Comparison of ENCODE assay signal across 9 cellular contexts in the genomic region with DNA sequence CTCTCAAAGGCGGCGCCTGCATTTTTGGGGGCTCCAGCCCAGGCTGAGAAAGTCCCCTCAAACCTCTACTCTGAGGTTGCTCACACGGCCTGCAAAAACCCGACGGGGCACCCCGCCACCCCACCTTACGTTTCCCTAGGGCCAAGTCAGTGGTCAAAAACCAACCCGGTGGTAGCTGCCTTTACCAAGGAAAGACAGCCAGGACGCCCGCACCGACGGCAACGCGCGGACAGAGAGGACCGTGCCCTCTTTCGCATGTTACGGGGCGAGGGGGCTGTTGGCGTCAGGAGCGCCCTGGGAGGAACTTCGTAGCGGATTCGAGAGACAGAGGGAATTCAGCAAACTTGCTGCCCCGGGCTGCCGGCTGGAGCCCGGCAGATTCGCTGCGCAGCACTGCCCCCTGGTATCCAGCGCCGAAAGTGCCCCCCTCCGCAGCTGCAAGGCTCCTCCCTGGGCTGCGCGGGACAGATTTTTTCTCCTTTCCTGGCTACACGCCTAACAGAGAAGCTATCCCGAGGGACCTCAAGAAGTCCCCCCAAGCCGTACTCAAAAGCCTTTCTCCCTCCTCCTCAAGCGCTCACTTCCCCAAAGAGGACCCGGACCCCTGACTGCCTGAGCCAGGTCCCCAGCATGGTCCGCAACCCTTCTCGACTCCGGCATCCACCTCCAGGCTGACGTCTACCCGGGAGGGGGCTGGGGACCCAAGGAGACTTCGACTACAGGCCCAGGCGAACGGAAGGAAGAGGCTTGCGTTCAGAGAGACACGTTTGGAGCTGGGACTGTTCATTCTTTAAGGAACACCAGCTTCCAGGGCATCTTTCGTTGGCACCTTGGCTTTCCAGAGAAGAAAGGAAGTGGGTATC. TPM values are rescaled to one million over a fixed set of nuclear protein-coding genes. Genes with fewer than 3 reads are reported as not detected.
DNase-seq lines count a peak whose midpoint lies in the region; ATAC-seq and TF ChIP-seq lines count a peak whose summit lies in the region.
"Had no signal": no experiment of that assay in that cellular context is flagged by ENCODE, and none has a peak within 500 bp of the region (broad histone marks: within the 10 kb centered on the region; RNA-seq: fewer than 3 reads in every experiment).

No MANE protein-coding gene starts in this region.

- ATAC-seq in RWPE2 (ENCODE audit: low read depth) (peak; percentile 68), mucosa of descending colon (peak; percentile 60), GM21786 (IDR thresholded peaks at IDR 0.05; ENCODE audit: unreplicated experiment) (no peak), HG03095 (IDR thresholded peaks at IDR 0.05; ENCODE audit: unreplicated experiment) (no peak)

- intact Hi-C loops in mucosa of descending colon (cut with DNase I, micrococcal nuclease) = no loop called here

- TF ChIP-seq CTCF in AG04450 (IDR thresholded peaks at IDR 0.05; ENCODE audit: low read depth, low read length) (peak; percentile 67), GM06990 (IDR thresholded peaks at IDR 0.05; ENCODE audit: insufficient read depth, low read length, poor library complexity, severe bottlenecking) (peak; percentile 44), RWPE2 (IDR thresholded peaks at IDR 0.05; ENCODE audit: poor library complexity, severe bottlenecking) (peak; percentile 64), endothelial cell (IDR thresholded peaks at IDR 0.05; ENCODE audit: unreplicated experiment) (peak; percentile 47), mucosa of descending colon (IDR thresholded peaks at IDR 0.05) (no peak)

- H3K9me3 Mint-ChIP-seq in endothelial cell (ENCODE audit: unreplicated experiment) = no peaks in the 10 kb centered on the region

- H3K4me1 Mint-ChIP-seq in endothelial cell (ENCODE audit: unreplicated experiment) = peaks cover 39% of the 10 kb centered on the region

- no peak for DNase-seq in AG04450 (ENCODE audit: low read depth, low spot score)
- no peak for DNase-seq in GM06990 (ENCODE audit: extremely low read depth, insufficient read length)
- peak; percentile 47 for DNase-seq in RWPE2 (ENCODE audit: low spot score)
- DNase-seq in endothelial cell (ENCODE audit: low spot score) = peak; percentile 93
- peak in 2 of 3 donors; percentile 43 to 54 for DNase-seq in mucosa of descending colon
- DNase-seq in activated CD4-positive, CD25-positive, alpha-beta regulatory T cell treated with anti-CD3 and anti-CD28 coated beads, Interleukin-2, amount 50 U/mL, for 72 hours = no peak

- peaks cover 25% of the 10 kb centered on the region for H3K27me3 Mint-ChIP-seq in endothelial cell (ENCODE audit: unreplicated experiment)

- peak overlapping the region; percentile 90 for H3K4me3 Mint-ChIP-seq in endothelial cell (ENCODE audit: unreplicated experiment)

- H3K9me3 ChIP-seq in AG04450 (ENCODE audit: control insufficient read depth, insufficient read depth, low read length) = peaks cover 29% of the 10 kb centered on the region; the same call in 1 of the 2 replicates
- no peaks in the 10 kb centered on the region for H3K9me3 ChIP-seq in RWPE2 (ENCODE audit: severe bottlenecking)
- no peaks in the 10 kb centered on the region for H3K9me3 ChIP-seq in mucosa of descending colon

- H3K27ac ChIP-seq in AG04450 (ENCODE audit: low read depth, low read length) (no peak overlapping the region), RWPE2 (ENCODE audit: poor library complexity, severe bottlenecking) (no peak overlapping the region)

- H3K36me3 Mint-ChIP-seq in endothelial cell (ENCODE audit: low read depth, unreplicated experiment) = no peaks in the 10 kb centered on the region

- no peak overlapping the region for H3K27ac Mint-ChIP-seq in endothelial cell (ENCODE audit: unreplicated experiment)

- H3K36me3 ChIP-seq in GM06990 (ENCODE audit: control insufficient read depth, insufficient read depth, low read length) = no peaks in the 10 kb centered on the region
- no peaks in the 10 kb centered on the region for H3K36me3 ChIP-seq in RWPE2 (ENCODE audit: low read depth)
- no peaks in the 10 kb centered on the region for H3K36me3 ChIP-seq in mucosa of descending colon (ENCODE audit: low read depth)

- POLR2A ChIA-PET in AG04450 (lab: Yijun Ruan, JAX) = no interaction called here

- H3K4me1 ChIP-seq in RWPE2 (ENCODE audit: insufficient read depth, poor library complexity, severe bottlenecking) = no peaks in the 10 kb centered on the region
- H3K4me1 ChIP-seq in mucosa of descending colon (ENCODE audit: low read depth) = peaks cover 30% of the 10 kb centered on the region

- H3K4me3 ChIP-seq in AG04450 (ENCODE audit: low read depth, low read length) (no peak overlapping the region), GM06990 (replicated peaks; ENCODE audit: low read depth, low read length) (no peak overlapping the region), RWPE2 (ENCODE audit: severe bottlenecking) (no peak overlapping the region), mucosa of descending colon (no peak overlapping the region)

- CTCF ChIA-PET in AG04450 (lab: Charles Lee) = interaction anchor here (0.7 to 5.6 kb wide), 14 partner anchors 8 to 489 kb away, joined by 3 to 106 read pairs (median 6); no protein-coding TSS in a partner anchor

- H3K27me3 ChIP-seq in AG04450 (ENCODE audit: control insufficient read depth, insufficient read depth, low read length) (peaks cover 94% of the 10 kb centered on the region), GM06990 (replicated peaks; ENCODE audit: control insufficient read depth, insufficient read depth, low read length) (no peaks in the 10 kb centered on the region; the same call in 1 of the 2 replicates), RWPE2 (ENCODE audit: insufficient read depth, poor library complexity, severe bottlenecking) (peaks cover 99% of the 10 kb centered on the region)

RNA-seq across cellular contexts. Expression of gene VAX1, which starts 27.7 kb away (rescaled TPM):
- polyA plus RNA-seq in AG04450 (2011; rRNA removed) = not detected in 2 replicates
- polyA minus RNA-seq in AG04450 (2011; rRNA and poly(A)+ RNA removed) = not detected in 2 replicates
- total RNA-seq in endothelial cell (ENCODE audit: unreplicated experiment) (26.3 TPM), mucosa of descending colon (not detected)
- total RNA-seq: mononuclear cell had no signal

RNA-seq across cellular contexts. Expression of gene KCNK18, which starts 31.5 kb away (rescaled TPM):
- polyA plus RNA-seq in AG04450 (2011; rRNA removed) = not detected in 2 replicates
- polyA minus RNA-seq in AG04450 (2011; rRNA and poly(A)+ RNA removed) = not detected in 2 replicates
- total RNA-seq in endothelial cell (ENCODE audit: unreplicated experiment) = 0.31 TPM
- not detected for total RNA-seq in mucosa of descending colon
- total RNA-seq: mononuclear cell had no signal

Comparison
In these comparisons a context has a peak if more than half of its experiments do, and no peak if none do; other contexts are left out.
1. DNase-seq: peak in RWPE2 (single experiment), endothelial cell (single experiment) and mucosa of descending colon (2 of 3); none in AG04450 (single experiment), GM06990 (single experiment) and activated CD4-positive, CD25-positive, alpha-beta regulatory T cell treated with anti-CD3 and anti-CD28 coated beads, Interleukin-2, amount 50 U/mL, for 72 hours (single experiment).
2. ATAC-seq: peak in RWPE2 (single experiment) and mucosa of descending colon (single experiment); none in GM21786 (single experiment) and HG03095 (single experiment).
3. RNA of gene VAX1, which starts 27.7 kb away (total RNA-seq): 26.3 TPM in endothelial cell (single experiment); not detected in mucosa of descending colon; every median in the first group is over 10 times any median in the second.